Comparison of ENCODE assay signal across 13 cellular contexts in genomic region chr5:76674330-76675066, GRCh38. TPM values are rescaled to one million over a fixed set of nuclear protein-coding genes. Genes with fewer than 3 reads are reported as not detected.
"Had no signal": no experiment of that assay in that cellular context is flagged by ENCODE, and none has a peak within 500 bp of the region (broad histone marks: within the 10 kb centered on the region; RNA-seq: fewer than 3 reads in every experiment).

No MANE protein-coding gene starts in this region.

- H3K27me3 Mint-ChIP-seq: central memory CD8-positive, alpha-beta T cell; dendritic cell treated with granulocyte-macrophage colony-stimulating factor and Interleukin-4, amounts not matched to agents 40 ng/mL and 50 ng/mL, for 4 days; type B pancreatic cell had no signal

- DNase-seq: activated CD4-positive, alpha-beta T cell treated with anti-CD3 and anti-CD28 coated beads for 48 hours; activated CD8-positive, alpha-beta memory T cell treated with anti-CD3 and anti-CD28 coated beads for 24 hours; activated naive CD4-positive, alpha-beta T cell treated with Interleukin-2 at 50 U/mL for 16 hours; left lung; nephron progenitor cell; psoas muscle; stimulated activated CD4-positive, alpha-beta T cell treated with anti-CD3 and anti-CD28 coated beads, Interleukin-12 subunit alpha, Interleukin-12 subunit beta, amount 100 ng/mL, for 4 hours; stimulated activated naive CD8-positive, alpha-beta T cell treated with anti-CD3 and anti-CD28 coated beads, Interleukin-15, Interleukin-2, amounts not matched to agents 100 U/mL and 50 U/mL, for 24 hours; WERI-Rb-1 had no signal

- H3K27ac Mint-ChIP-seq: dendritic cell treated with granulocyte-macrophage colony-stimulating factor and Interleukin-4, amounts not matched to agents 40 ng/mL and 50 ng/mL, for 4 days; nephron progenitor cell; type B pancreatic cell had no signal

- ATAC-seq: left lung; psoas muscle; stimulated activated naive CD8-positive, alpha-beta T cell treated with anti-CD3 and anti-CD28 coated beads, Interleukin-15, Interleukin-2, amounts not matched to agents 100 U/mL and 50 U/mL, for 24 hours had no signal

- H3K4me3 ChIP-seq: left lung, psoas muscle, suprapubic skin had no signal

- H3K9me3 ChIP-seq: left lung, psoas muscle, suprapubic skin had no signal

- H3K4me1 ChIP-seq: left lung, psoas muscle, suprapubic skin had no signal

- H3K9me3 Mint-ChIP-seq: central memory CD8-positive, alpha-beta T cell; dendritic cell treated with granulocyte-macrophage colony-stimulating factor and Interleukin-4, amounts not matched to agents 40 ng/mL and 50 ng/mL, for 4 days; nephron progenitor cell had no signal

- H3K27ac ChIP-seq: left lung, psoas muscle, suprapubic skin, WERI-Rb-1 had no signal

- H3K27me3 ChIP-seq: left lung, suprapubic skin had no signal

- H3K4me3 Mint-ChIP-seq: central memory CD8-positive, alpha-beta T cell; dendritic cell treated with granulocyte-macrophage colony-stimulating factor and Interleukin-4, amounts not matched to agents 40 ng/mL and 50 ng/mL, for 4 days; nephron progenitor cell; type B pancreatic cell had no signal

RNA-seq across cellular contexts. Expression of gene F2RL2, which starts 51.3 kb away (rescaled TPM):
- total RNA-seq: psoas muscle had no signal
- polyA plus RNA-seq: psoas muscle had no signal
